12 cellular contexts compared by ENCODE assay signal in genomic region chr7:15684834-15685233, GRCh38. TPM values are rescaled to one million over a fixed set of nuclear protein-coding genes. Genes with fewer than 3 reads are reported as not detected.
DNase-seq lines count a peak whose midpoint lies in the region; ATAC-seq, FAIRE-seq and TF ChIP-seq lines count a peak whose summit lies in the region.
"Had no signal": no experiment of that assay in that cellular context is flagged by ENCODE, and none has a peak within 500 bp of the region (broad histone marks: within the 10 kb centered on the region; RNA-seq: fewer than 3 reads in every experiment).

No MANE protein-coding gene starts in this region.

- POLR2A ChIA-PET in H1 (lab: Charles Lee; ENCODE audit: partially characterized antibody): no interaction called here

- H2BK120ac ChIP-seq in H1 (replicated peaks; ENCODE audit: low read depth, low read length) (no peak overlapping the region), mesenchymal stem cell (ENCODE audit: low read depth, low read length) (no peak overlapping the region)

- no peaks in the 10 kb centered on the region for H3K79me1 ChIP-seq in H1 (ENCODE audit: low read depth, low read length)
- no peaks in the 10 kb centered on the region for H3K79me1 ChIP-seq in mesenchymal stem cell (replicated peaks; ENCODE audit: low read length, poor library complexity, severe bottlenecking)

- no peaks in the 10 kb centered on the region for H3K36me3 ChIP-seq in H1 (ENCODE audit: control insufficient read depth in 2 of 4, insufficient read depth in 4 of 4, low read length in 3 of 4)
- no peaks in the 10 kb centered on the region for H3K36me3 ChIP-seq in mesenchymal stem cell (ENCODE audit: control insufficient read depth in 1 of 2, insufficient read depth in 2 of 2, low read depth in 1 of 2, low read length in 2 of 2)
- H3K36me3 ChIP-seq in tibial nerve: no peaks in the 10 kb centered on the region

- peaks cover 0 to 25% (median 9%) of the 10 kb centered on the region in 4 experiments; a peak in 6 of 7 replicates for H3K4me1 ChIP-seq in H1 (replicated peaks in 1 of 4; ENCODE audit: control insufficient read depth in 3 of 4, insufficient read depth in 4 of 4, low read length in 3 of 4)
- peaks cover 22% of the 10 kb centered on the region for H3K4me1 ChIP-seq in mesenchymal stem cell (ENCODE audit: control insufficient read depth, insufficient read depth, low read depth, low read length)
- H3K4me1 ChIP-seq in tibial nerve: peaks cover 0 to 5% (median 0%) of the 10 kb centered on the region in 4 donors

- CTCF ChIA-PET in H1 (lab: Charles Lee; ENCODE audit: partially characterized antibody): interaction anchor here (0.6 to 1.4 kb wide), 5 partner anchors 25 to 349 kb away, joined by 3 to 5 read pairs (median 3); no protein-coding TSS in a partner anchor

- TF ChIP-seq EP300 in H1 (IDR thresholded peaks at IDR 0.05; ENCODE audit: borderline replicate concordance in 1 of 2, low read depth in 2 of 2, low read length in 2 of 2) (no peak), tibial nerve (IDR thresholded peaks at IDR 0.05) (peak in 1 of 2 donors; percentile 64)

- H3K18ac ChIP-seq in H1 (ENCODE audit: extremely low read depth, low read length) (no peak overlapping the region), mesenchymal stem cell (ENCODE audit: low read depth in 1 of 2, low read length in 2 of 2) (no peak overlapping the region)

- no peak for TF ChIP-seq POLR2A in H1 (IDR thresholded peaks at IDR 0.05; ENCODE audit: control extremely low read depth in 1 of 2, low read depth in 2 of 2, low read length in 2 of 2)
- TF ChIP-seq POLR2A in tibial nerve (IDR thresholded peaks at IDR 0.05): no peak

- peak; percentile 62 for DNase-seq in NCI-H2029 treated with DMSO at 0.1 percent for 48 hours (lab: John Stamatoyannopoulos, UW)
- DNase-seq in NCI-H2029 (lab: John Stamatoyannopoulos, UW): no peak
- DNase-seq in H1 (ENCODE audit: low read depth in 1 of 2, low spot score in 2 of 2): no peak
- DNase-seq in mesenchymal stem cell: no peak
- DNase-seq in tibial nerve (ENCODE audit: low spot score in 2 of 2): peak in 1 of 2 donors; percentile 52
- no peak for DNase-seq in DMS153 treated with DMSO at 0.1 percent for 48 hours (lab: John Stamatoyannopoulos, UW; ENCODE audit: unreplicated experiment)
- no peak for DNase-seq in activated CD8-positive, alpha-beta memory T cell treated with anti-CD3 and anti-CD28 coated beads, Interleukin-2, amount 50 U/mL, for 48 hours
- DNase-seq: T-helper 2 cell had no signal

- H4K5ac ChIP-seq in H1 (ENCODE audit: insufficient read length, low read depth, low read length): no peak overlapping the region

- H4K91ac ChIP-seq in H1 (replicated peaks; ENCODE audit: insufficient read length, low read length): no peak overlapping the region
- no peak overlapping the region for H4K91ac ChIP-seq in mesenchymal stem cell (ENCODE audit: low read length)

- H3K4me3 ChIP-seq in H1 (ENCODE audit: extremely low read depth in 1 of 4, insufficient read depth in 2 of 4, low read depth in 3 of 4, low read length in 4 of 4) (peak overlapping the region in 1 of 4 experiments; percentile 67; a peak in 4 of 8 replicates), mesenchymal stem cell (ENCODE audit: insufficient read depth in 1 of 2, low read depth in 1 of 2, low read length in 2 of 2) (peak overlapping the region in 1 of 2 experiments; percentile 88), tibial nerve (peak overlapping the region; percentile 44 to 82 (median 54))

- H2BK15ac ChIP-seq in H1 (ENCODE audit: low read length) (no peak overlapping the region), mesenchymal stem cell (ENCODE audit: low read depth, poor library complexity, severe bottlenecking) (no peak overlapping the region)

- peaks cover 20% of the 10 kb centered on the region; the same call in 1 of the 2 replicates for H3K23me2 ChIP-seq in H1 (ENCODE audit: low read depth, low read length)

- FAIRE-seq in H1 (lab: Jason Lieb, UNC): no peak

- H3K14ac ChIP-seq in H1 (ENCODE audit: insufficient read length) (no peak overlapping the region), mesenchymal stem cell (ENCODE audit: low read length in 2 of 2) (no peak overlapping the region)

- H3K27me3 ChIP-seq in H1 (replicated peaks in 1 of 4; ENCODE audit: control insufficient read depth in 3 of 4, extremely low read depth in 1 of 4, insufficient read depth in 3 of 4, low read length in 3 of 4) (peaks cover 22 to 50% (median 43%) of the 10 kb centered on the region in 4 experiments), mesenchymal stem cell (ENCODE audit: control insufficient read depth in 1 of 2, insufficient read depth in 1 of 2, low read length in 2 of 2) (peaks cover 29 to 30% of the 10 kb centered on the region in 2 experiments), tibial nerve (peaks cover 0 to 7% of the 10 kb centered on the region in 2 donors)

- H4K8ac ChIP-seq in H1 (ENCODE audit: extremely low read depth, insufficient read depth, low read length) (no peak overlapping the region), mesenchymal stem cell (ENCODE audit: low read length) (no peak overlapping the region)

- H3K4ac ChIP-seq in H1 (replicated peaks; ENCODE audit: insufficient read length, low read depth, low read length): no peak overlapping the region
- H3K4ac ChIP-seq in mesenchymal stem cell (ENCODE audit: low read depth in 1 of 2, low read length in 2 of 2): no peak overlapping the region

- H3K23ac ChIP-seq in H1 (ENCODE audit: insufficient read length): no peak overlapping the region
- no peak overlapping the region for H3K23ac ChIP-seq in mesenchymal stem cell (ENCODE audit: low read length in 2 of 2)

- H2BK12ac ChIP-seq in H1 (ENCODE audit: low read depth, low read length) (no peak overlapping the region), mesenchymal stem cell (ENCODE audit: low read length in 2 of 2) (no peak overlapping the region)

- no peak overlapping the region for H2BK20ac ChIP-seq in H1 (ENCODE audit: low read length)

- no peak overlapping the region for H3K27ac ChIP-seq in H1 (ENCODE audit: low read depth, low read length)
- no peak overlapping the region for H3K27ac ChIP-seq in mesenchymal stem cell (ENCODE audit: low read length, poor library complexity, severe bottlenecking)
- peak overlapping the region; percentile 23 to 94 (median 80) for H3K27ac ChIP-seq in tibial nerve
- H3K27ac ChIP-seq: epithelial cell of prostate had no signal

- H3K79me2 ChIP-seq in H1 (ENCODE audit: control insufficient read depth in 1 of 2, insufficient read depth in 2 of 2, low read length in 2 of 2): no peaks in the 10 kb centered on the region

- peaks cover 0 to 1% of the 10 kb centered on the region in 2 experiments for H4K20me1 ChIP-seq in H1 (replicated peaks in 1 of 2; ENCODE audit: control insufficient read depth in 1 of 2, insufficient read depth in 2 of 2, low read length in 2 of 2)

- no peak for ATAC-seq in HG03196 (IDR thresholded peaks at IDR 0.05; ENCODE audit: unreplicated experiment)

- peak overlapping the region; percentile 77 to 97 for H3K4me2 ChIP-seq in H1 (ENCODE audit: insufficient read depth in 1 of 2, low read depth in 2 of 2, low read length in 2 of 2)
- H3K4me2 ChIP-seq in mesenchymal stem cell (ENCODE audit: low read length, poor library complexity, severe bottlenecking): peak overlapping the region; percentile 24

- H3K9me3 ChIP-seq in H1 (ENCODE audit: insufficient read depth in 2 of 2, low read depth in 1 of 2, low read length in 1 of 2) (no peaks in the 10 kb centered on the region), mesenchymal stem cell (ENCODE audit: control insufficient read depth, low read length) (no peaks in the 10 kb centered on the region), tibial nerve (no peaks in the 10 kb centered on the region)

- H3K9ac ChIP-seq in H1 (replicated peaks in 1 of 4; ENCODE audit: extremely low read depth in 1 of 4, low read depth in 3 of 4, low read length in 3 of 4) (no peak overlapping the region), mesenchymal stem cell (ENCODE audit: low read length) (peak overlapping the region; percentile 89)

- H3K56ac ChIP-seq in H1 (replicated peaks; ENCODE audit: insufficient read length, low read depth, low read length): no peak overlapping the region

- no peak overlapping the region for H2AFZ ChIP-seq in H1 (ENCODE audit: low read length)
- H2AFZ ChIP-seq in mesenchymal stem cell (ENCODE audit: low read depth, low read length): no peak overlapping the region

- TF ChIP-seq CTCF in H1 (IDR thresholded peaks at IDR 0.05; ENCODE audit: control extremely low read depth in 1 of 3, insufficient read depth in 1 of 3, low read depth in 1 of 3, low read length in 3 of 3) (no peak), tibial nerve (IDR thresholded peaks at IDR 0.05) (no peak)

- WGBS in H1 (ENCODE audit: extremely low coverage in 1 of 2, insufficient coverage in 1 of 2, insufficient read length in 1 of 2, insufficient replicate concordance in 2 of 2, low coverage in 1 of 2, low lambda C conversion rate in 2 of 2, missing lambda C conversion rate in 1 of 2), 2 experiments: 36% methylated on average over 9 of the region's 9 CpGs; no CpG with 5 or more reads in 1 of the 2 experiments
- 53% methylated on average over 4 of the region's 9 CpGs for WGBS in mesenchymal stem cell
- 16 to 19% methylated on average over 9 of the region's 9 CpGs for WGBS in tibial nerve, 2 donors

- no peak overlapping the region for H2BK5ac ChIP-seq in H1 (ENCODE audit: low read depth, low read length)
- H2BK5ac ChIP-seq in mesenchymal stem cell (ENCODE audit: low read depth, low read length, poor library complexity, severe bottlenecking): no peak overlapping the region

- no peak overlapping the region for H2AK5ac ChIP-seq in H1 (ENCODE audit: low read depth, low read length)
- no peak overlapping the region for H2AK5ac ChIP-seq in mesenchymal stem cell (ENCODE audit: low read length, severe bottlenecking)

- TF ChIP-seq RAD21 in H1 (IDR thresholded peaks at IDR 0.05 in 1 of 2, conservative IDR thresholded peaks at IDR 0.05 in 1 of 2; ENCODE audit: low read depth in 2 of 2, low read length in 2 of 2): peak; percentile 16 to 32; a peak in 2 of 4 replicates

TF ChIP-seq in H1, 55 proteins besides CTCF, POLR2A, EP300 and RAD21 (continues in another document):
- TF ChIP-seq NRF1 (IDR thresholded peaks at IDR 0.05; ENCODE audit: low read depth, low read length): no peak
- TF ChIP-seq KDM4A (IDR thresholded peaks at IDR 0.05; ENCODE audit: low read depth, low read length, severe bottlenecking): no peak
- TF ChIP-seq SP4 (IDR thresholded peaks at IDR 0.05; ENCODE audit: low read length): no peak

RNA-seq across cellular contexts. Expression of gene MEOX2, which starts 1.6 kb away (rescaled TPM):
- total RNA-seq in H1 (2021; fragmentation: NEBNext Ultra II Directional; extraction: Animal tissue kit (Norgen Biotek cat#: 25700)): 0.19 TPM in 1 of 2 replicates, not detected in the other
- polyA plus RNA-seq in H1 (2011; rRNA removed): 0.02 and 0.05 TPM in 2 replicates
- polyA plus RNA-seq in H1 (2011; cell fraction: cytosol; rRNA removed): 0.03 TPM
- not detected for polyA plus RNA-seq in H1 (2011; cell fraction: nucleus; rRNA removed)
- polyA plus RNA-seq in H1 (2012, experiment 1 of 2): not detected in 4 replicates
- not detected for polyA plus RNA-seq in H1 (2012, experiment 2 of 2)
- polyA plus RNA-seq in H1 (2013, experiment 1 of 2): 0.12 TPM
- 0.09 TPM for polyA plus RNA-seq in H1 (2013, experiment 2 of 2)
- not detected in 2 replicates for polyA minus RNA-seq in H1 (2011; rRNA and poly(A)+ RNA removed)
- polyA minus RNA-seq in H1 (2011; cell fraction: cytosol; rRNA and poly(A)+ RNA removed): not detected
- polyA minus RNA-seq in H1 (2011; cell fraction: nucleus; rRNA and poly(A)+ RNA removed): not detected
- polyA plus RNA-seq in mesenchymal stem cell (2013, experiment 1 of 2): 0.06 TPM
- 0.03 TPM for polyA plus RNA-seq in mesenchymal stem cell (2013, experiment 2 of 2)
- total RNA-seq in tibial nerve: 100 to 1,000 TPM in 2 of 4 donors, 10 to 100 TPM in 2; 43.2 to 115 (median 104) TPM
- total RNA-seq: A172; activated CD8-positive, alpha-beta memory T cell treated with anti-CD3 and anti-CD28 coated beads for 36 hours had no signal

Comparison
In these comparisons a context has a peak if more than half of its experiments do, and no peak if none do; other contexts are left out.
1. H3K27ac ChIP-seq: peak in tibial nerve (4 of 4); none in H1 (single experiment) and mesenchymal stem cell (single experiment).
2. RNA of gene MEOX2, which starts 1.6 kb away (total RNA-seq): 43.2 to 115 TPM in tibial nerve; 0.19 TPM in H1; every median in the first group is over 10 times any median in the second.